Comparison of ENCODE assay signal across 8 cellular contexts in genomic region chr2:112481050-112481527, GRCh38. TPM values are rescaled to one million over a fixed set of nuclear protein-coding genes. Genes with fewer than 3 reads are reported as not detected.
DNase-seq lines count a peak whose midpoint lies in the region; ATAC-seq and TF ChIP-seq lines count a peak whose summit lies in the region.

No MANE protein-coding gene starts in this region.

- peaks cover 6% of the 10 kb centered on the region for H3K27me3 Mint-ChIP-seq in activated naive CD8-positive, alpha-beta T cell treated with anti-CD3 and anti-CD28 coated beads, Interleukin-2, amount 10 ng/mL, durations not matched to agents 7 days and 5 days

- H3K27ac ChIP-seq in transverse colon, result peak overlapping the region; percentile 89 to 97 (median 96)

- peak overlapping the region; percentile 97 for H3K4me3 Mint-ChIP-seq in activated naive CD8-positive, alpha-beta T cell treated with anti-CD3 and anti-CD28 coated beads, Interleukin-2, amount 10 ng/mL, durations not matched to agents 7 days and 5 days

- no peaks in the 10 kb centered on the region for H3K9me3 Mint-ChIP-seq in activated naive CD8-positive, alpha-beta T cell treated with anti-CD3 and anti-CD28 coated beads, Interleukin-2, amount 10 ng/mL, durations not matched to agents 7 days and 5 days

- H3K36me3 ChIP-seq in GM06990 (ENCODE audit: control insufficient read depth, insufficient read depth, low read length) (peaks cover under 1% of the 10 kb centered on the region; the same call in 1 of the 2 replicates), transverse colon (no peaks in the 10 kb centered on the region)

- DNase-seq in GM06990 (ENCODE audit: extremely low read depth, insufficient read length) (peak; percentile 81), HFF-Myc (ENCODE audit: extremely low read depth, low read depth) (no peak), MV-4-11 (lab: John Stamatoyannopoulos, UW) (peak; percentile 77), SKM-1 treated with dmso at 0.1 percent for 144 hours (lab: John Stamatoyannopoulos, UW; ENCODE audit: unreplicated experiment) (peak; percentile 65), cardiac septum (ENCODE audit: low spot score) (peak; percentile 93), pons (ENCODE audit: low spot score) (peak; percentile 89), transverse colon (peak; percentile 87)
- DNase-seq in activated naive CD8-positive, alpha-beta T cell treated with anti-CD3 and anti-CD28 coated beads, Interleukin-2, amount 10 ng/mL, durations not matched to agents 7 days and 5 days, result peak; percentile 87

- in situ Hi-C loops in transverse colon (cut with MboI; ENCODE audit: low pct_ligation_motif_present in 1 of 4, low pct_unique_long_range_greater_than_20kb in 1 of 4, low sequenced_read_pairs in 3 of 4), result loop anchor here in 3 of 4 donors (10.0 to 25.0 kb wide), 3 partner anchors 94 to 256 kb away; partner anchors contain the start of gene CHCHD5 (in 1 of the 3)

- H3K4me3 ChIP-seq in GM06990 (replicated peaks; ENCODE audit: low read depth, low read length), result peak overlapping the region; percentile 80
- peak overlapping the region; percentile 51 for H3K4me3 ChIP-seq in HFF-Myc (replicated peaks; ENCODE audit: low read depth, low read length)
- H3K4me3 ChIP-seq in transverse colon, result peak overlapping the region; percentile 62 to 83 (median 81)

- no peak for TF ChIP-seq POLR2A in transverse colon (IDR thresholded peaks at IDR 0.05)

- H3K4me1 Mint-ChIP-seq in activated naive CD8-positive, alpha-beta T cell treated with anti-CD3 and anti-CD28 coated beads, Interleukin-2, amount 10 ng/mL, durations not matched to agents 7 days and 5 days, result peaks cover 24% of the 10 kb centered on the region

- no peaks in the 10 kb centered on the region for H3K9me3 ChIP-seq in transverse colon

- H3K27me3 ChIP-seq in GM06990 (replicated peaks; ENCODE audit: control insufficient read depth, insufficient read depth, low read length) (no peaks in the 10 kb centered on the region), transverse colon (no peaks in the 10 kb centered on the region)

- peak; percentile 86 for ATAC-seq in activated naive CD8-positive, alpha-beta T cell treated with anti-CD3 and anti-CD28 coated beads, Interleukin-2, amount 10 ng/mL, durations not matched to agents 7 days and 5 days (ENCODE audit: low read depth)

- TF ChIP-seq EP300 in transverse colon (IDR thresholded peaks at IDR 0.05; ENCODE audit: low read depth), result no peak

- peaks cover 8% of the 10 kb centered on the region for H3K36me3 Mint-ChIP-seq in activated naive CD8-positive, alpha-beta T cell treated with anti-CD3 and anti-CD28 coated beads, Interleukin-2, amount 10 ng/mL, durations not matched to agents 7 days and 5 days

- TF ChIP-seq CTCF in GM06990 (IDR thresholded peaks at IDR 0.05; ENCODE audit: insufficient read depth, low read length, poor library complexity, severe bottlenecking) (peak; percentile 92), HFF-Myc (IDR thresholded peaks at IDR 0.05; ENCODE audit: low read depth, low read length, missing control alignments) (peak; percentile 81), transverse colon (IDR thresholded peaks at IDR 0.05) (peak; percentile 73 to 81 (median 76))

- WGBS in transverse colon (ENCODE audit: low coverage in 1 of 2), 2 donors, result 0% methylated on average over 19 of the region's 19 CpGs; no CpG with 5 or more reads in 1 of the 2 donors

- peak overlapping the region; percentile 89 for H3K27ac Mint-ChIP-seq in activated naive CD8-positive, alpha-beta T cell treated with anti-CD3 and anti-CD28 coated beads, Interleukin-2, amount 10 ng/mL, durations not matched to agents 7 days and 5 days

- intact Hi-C loops in cardiac septum (cut with DNase I) (loop anchor here (1.0 to 5.0 kb wide), 2 partner anchors 61 to 103 kb away; partner anchors contain the start of genes CHCHD5 and POLR1B), transverse colon (cut with DNase I; ENCODE audit: low total_unique reads) (no loop called here)

- H3K4me1 ChIP-seq in transverse colon, result peaks cover 7 to 20% (median 15%) of the 10 kb centered on the region in 4 donors

- POLR2A ChIA-PET in activated naive CD8-positive, alpha-beta T cell treated with anti-CD3 and anti-CD28 coated beads, Interleukin-2, amount 10 ng/mL, durations not matched to agents 7 days and 5 days (lab: Charles Lee), result interaction anchor here (0.9 to 1.8 kb wide), 3 partner anchors 63 to 104 kb away, joined by 3 to 5 read pairs (median 3); partner anchors contain the start of gene CHCHD5

RNA-seq across cellular contexts. Expression of gene TTL, which starts 0.9 kb away (rescaled TPM):
- total RNA-seq in activated naive CD8-positive, alpha-beta T cell treated with anti-CD3 and anti-CD28 coated beads, Interleukin-2, amount 10 ng/mL, durations not matched to agents 7 days and 5 days, result 10 to 100 TPM; 22.9 to 24.5 TPM
- total RNA-seq in cardiac septum, result 54.1 TPM
- 10 to 100 TPM in 3 of 4 donors, 1 to 10 TPM in 1; 7.9 to 61.3 (median 16.6) TPM for total RNA-seq in transverse colon

RNA-seq across cellular contexts. Expression of gene RGPD8, which starts 47.6 kb away (rescaled TPM):
- 10 to 100 TPM; 12.2 to 13.7 TPM for total RNA-seq in activated naive CD8-positive, alpha-beta T cell treated with anti-CD3 and anti-CD28 coated beads, Interleukin-2, amount 10 ng/mL, durations not matched to agents 7 days and 5 days
- total RNA-seq in cardiac septum (10.6 TPM), transverse colon (10 to 100 TPM in 3 of 4 donors, 1 to 10 TPM in 1; 8.0 to 32.4 (median 14.6) TPM)
